ENCODE assay signal across 8 cellular contexts in genomic region chr14:54893151-54893760, GRCh38. TPM values are rescaled to one million over a fixed set of nuclear protein-coding genes. Genes with fewer than 3 reads are reported as not detected.
A peak's percentile ranks its signal among the peaks of the same experiment; 100 is the strongest.
DNase-seq lines count a peak whose midpoint lies in the region; ATAC-seq and TF ChIP-seq lines count a peak whose summit lies in the region.

No MANE protein-coding gene starts in this region.

- H4K20me1 ChIP-seq in GM23338 (replicated peaks; ENCODE audit: insufficient read depth) = no peaks in the 10 kb centered on the region

- peak; percentile 65 to 89 for TF ChIP-seq CTCF in GM23338 (conservative IDR thresholded peaks at IDR 0.05; ENCODE audit: low read depth in 2 of 2)
- peak; percentile 63 to 77 (median 71) for TF ChIP-seq CTCF in adrenal gland (IDR thresholded peaks at IDR 0.05)

- WGBS in adrenal gland, 4 donors = 71 to 78% (median 74%) methylated on average over 3 of the region's 3 CpGs

- no peaks in the 10 kb centered on the region for H3K9me3 Mint-ChIP-seq in GM23338
- no peaks in the 10 kb centered on the region for H3K9me3 Mint-ChIP-seq in stimulated activated effector memory CD8-positive, alpha-beta T cell treated with anti-CD3 and anti-CD28 coated beads, Interleukin-12 subunit alpha, Interleukin-12 subunit beta, amount 100 ng/mL, for 72 hours

- H3K9me3 ChIP-seq in adrenal gland (replicated peaks in 1 of 3) = no peaks in the 10 kb centered on the region

- no peaks in the 10 kb centered on the region; the same call in 1 of the 2 replicates for H3K79me2 ChIP-seq in GM23338 (replicated peaks; ENCODE audit: insufficient read depth)

- no peaks in the 10 kb centered on the region for H3K27me3 Mint-ChIP-seq in GM23338 (ENCODE audit: insufficient read depth, low read depth, poor library complexity)

- H3K4me3 ChIP-seq in GM23338 = no peak overlapping the region
- no peak overlapping the region for H3K4me3 ChIP-seq in adrenal gland

- H3K9me2 ChIP-seq in GM23338 (ENCODE audit: insufficient read depth) = no peaks in the 10 kb centered on the region

- no peak overlapping the region for H2AFZ ChIP-seq in GM23338

- no peak overlapping the region for H3K4me3 Mint-ChIP-seq in GM23338
- H3K4me3 Mint-ChIP-seq in stimulated activated effector memory CD8-positive, alpha-beta T cell treated with anti-CD3 and anti-CD28 coated beads, Interleukin-12 subunit alpha, Interleukin-12 subunit beta, amount 100 ng/mL, for 72 hours = no peak overlapping the region

- no peak for TF ChIP-seq POLR2A in adrenal gland (IDR thresholded peaks at IDR 0.05)

- H3K27me3 ChIP-seq in GM23338 (ENCODE audit: insufficient read depth) (no peaks in the 10 kb centered on the region), adrenal gland (no peaks in the 10 kb centered on the region)

- H3F3A ChIP-seq in GM23338 (replicated peaks; ENCODE audit: low read depth) = no peaks in the 10 kb centered on the region

- intact Hi-C loops in adrenal gland (cut with DNase I) = no loop called here

- DNase-seq in DMS53 treated with DMSO at 0.1 percent for 48 hours (lab: John Stamatoyannopoulos, UW; ENCODE audit: unreplicated experiment) (peak; percentile 20), GM23338 (ENCODE audit: low spot score) (peak; percentile 70), NCI-H2196 (lab: John Stamatoyannopoulos, UW; ENCODE audit: unreplicated experiment) (peak; percentile 59), adrenal gland (peak in 2 of 7 donors; percentile 39 to 56), iPS-NIHi11 (ENCODE audit: low spot score) (peak; percentile 35)
- DNase-seq in stimulated activated effector memory CD8-positive, alpha-beta T cell treated with anti-CD3 and anti-CD28 coated beads, Interleukin-12 subunit alpha, Interleukin-12 subunit beta, amount 100 ng/mL, for 72 hours (ENCODE audit: low spot score in 2 of 2) = no peak

- H3K4me1 ChIP-seq in GM23338 (ENCODE audit: insufficient read depth) (peaks cover 6% of the 10 kb centered on the region), adrenal gland (replicated peaks in 1 of 2) (no peaks in the 10 kb centered on the region)

- no peak overlapping the region for H3K4me2 ChIP-seq in GM23338

- peaks cover 10% of the 10 kb centered on the region for H3K4me1 Mint-ChIP-seq in GM23338
- H3K4me1 Mint-ChIP-seq in stimulated activated effector memory CD8-positive, alpha-beta T cell treated with anti-CD3 and anti-CD28 coated beads, Interleukin-12 subunit alpha, Interleukin-12 subunit beta, amount 100 ng/mL, for 72 hours = peaks cover 46% of the 10 kb centered on the region

- no peak overlapping the region for H3K27ac Mint-ChIP-seq in GM23338
- H3K27ac Mint-ChIP-seq in stimulated activated effector memory CD8-positive, alpha-beta T cell treated with anti-CD3 and anti-CD28 coated beads, Interleukin-12 subunit alpha, Interleukin-12 subunit beta, amount 100 ng/mL, for 72 hours = no peak overlapping the region

- no peaks in the 10 kb centered on the region for H3K36me3 Mint-ChIP-seq in GM23338 (ENCODE audit: low read depth)
- H3K36me3 Mint-ChIP-seq in stimulated activated effector memory CD8-positive, alpha-beta T cell treated with anti-CD3 and anti-CD28 coated beads, Interleukin-12 subunit alpha, Interleukin-12 subunit beta, amount 100 ng/mL, for 72 hours = no peaks in the 10 kb centered on the region

- H3K27ac ChIP-seq in GM23338 (ENCODE audit: low read depth) (no peak overlapping the region), adrenal gland (no peak overlapping the region)

- H3K36me3 ChIP-seq in GM23338 (ENCODE audit: insufficient read depth) (no peaks in the 10 kb centered on the region), adrenal gland (replicated peaks in 1 of 2) (no peaks in the 10 kb centered on the region)

- ATAC-seq in GM23338 (peak; percentile 55), GM21526 (IDR thresholded peaks at IDR 0.05; ENCODE audit: low FRiP score, unreplicated experiment) (no peak), HG03457 (IDR thresholded peaks at IDR 0.05; ENCODE audit: unreplicated experiment) (no peak)
- peak; percentile 86 for ATAC-seq in stimulated activated effector memory CD8-positive, alpha-beta T cell treated with anti-CD3 and anti-CD28 coated beads, Interleukin-12 subunit alpha, Interleukin-12 subunit beta, amount 100 ng/mL, for 72 hours

TF ChIP-seq in GM23338, 12 proteins besides CTCF, POLR2A, EP300 and RAD21:
- TF ChIP-seq ZNF331 (CRISPR knock-in tag; IDR thresholded peaks at IDR 0.05; ENCODE audit: low read depth) = no peak
- no peak for TF ChIP-seq POLR2AphosphoS5 (IDR thresholded peaks at IDR 0.05; ENCODE audit: low read depth)
- TF ChIP-seq, protein P1, sequence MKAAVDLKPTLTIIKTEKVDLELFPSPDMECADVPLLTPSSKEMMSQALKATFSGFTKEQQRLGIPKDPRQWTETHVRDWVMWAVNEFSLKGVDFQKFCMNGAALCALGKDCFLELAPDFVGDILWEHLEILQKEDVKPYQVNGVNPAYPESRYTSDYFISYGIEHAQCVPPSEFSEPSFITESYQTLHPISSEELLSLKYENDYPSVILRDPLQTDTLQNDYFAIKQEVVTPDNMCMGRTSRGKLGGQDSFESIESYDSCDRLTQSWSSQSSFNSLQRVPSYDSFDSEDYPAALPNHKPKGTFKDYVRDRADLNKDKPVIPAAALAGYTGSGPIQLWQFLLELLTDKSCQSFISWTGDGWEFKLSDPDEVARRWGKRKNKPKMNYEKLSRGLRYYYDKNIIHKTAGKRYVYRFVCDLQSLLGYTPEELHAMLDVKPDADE (IDR thresholded peaks at IDR 0.05) = no peak
- TF ChIP-seq, protein P2, sequence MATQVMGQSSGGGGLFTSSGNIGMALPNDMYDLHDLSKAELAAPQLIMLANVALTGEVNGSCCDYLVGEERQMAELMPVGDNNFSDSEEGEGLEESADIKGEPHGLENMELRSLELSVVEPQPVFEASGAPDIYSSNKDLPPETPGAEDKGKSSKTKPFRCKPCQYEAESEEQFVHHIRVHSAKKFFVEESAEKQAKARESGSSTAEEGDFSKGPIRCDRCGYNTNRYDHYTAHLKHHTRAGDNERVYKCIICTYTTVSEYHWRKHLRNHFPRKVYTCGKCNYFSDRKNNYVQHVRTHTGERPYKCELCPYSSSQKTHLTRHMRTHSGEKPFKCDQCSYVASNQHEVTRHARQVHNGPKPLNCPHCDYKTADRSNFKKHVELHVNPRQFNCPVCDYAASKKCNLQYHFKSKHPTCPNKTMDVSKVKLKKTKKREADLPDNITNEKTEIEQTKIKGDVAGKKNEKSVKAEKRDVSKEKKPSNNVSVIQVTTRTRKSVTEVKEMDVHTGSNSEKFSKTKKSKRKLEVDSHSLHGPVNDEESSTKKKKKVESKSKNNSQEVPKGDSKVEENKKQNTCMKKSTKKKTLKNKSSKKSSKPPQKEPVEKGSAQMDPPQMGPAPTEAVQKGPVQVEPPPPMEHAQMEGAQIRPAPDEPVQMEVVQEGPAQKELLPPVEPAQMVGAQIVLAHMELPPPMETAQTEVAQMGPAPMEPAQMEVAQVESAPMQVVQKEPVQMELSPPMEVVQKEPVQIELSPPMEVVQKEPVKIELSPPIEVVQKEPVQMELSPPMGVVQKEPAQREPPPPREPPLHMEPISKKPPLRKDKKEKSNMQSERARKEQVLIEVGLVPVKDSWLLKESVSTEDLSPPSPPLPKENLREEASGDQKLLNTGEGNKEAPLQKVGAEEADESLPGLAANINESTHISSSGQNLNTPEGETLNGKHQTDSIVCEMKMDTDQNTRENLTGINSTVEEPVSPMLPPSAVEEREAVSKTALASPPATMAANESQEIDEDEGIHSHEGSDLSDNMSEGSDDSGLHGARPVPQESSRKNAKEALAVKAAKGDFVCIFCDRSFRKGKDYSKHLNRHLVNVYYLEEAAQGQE (IDR thresholded peaks at IDR 0.05; ENCODE audit: unreplicated experiment) = no peak
- no peak for TF ChIP-seq JUNB (IDR thresholded peaks at IDR 0.05; ENCODE audit: unreplicated experiment)
- no peak for TF ChIP-seq EZH2phosphoT487 (IDR thresholded peaks at IDR 0.05; ENCODE audit: unreplicated experiment)
- no peak for TF ChIP-seq CREB1 (CRISPR knock-in tag; IDR thresholded peaks at IDR 0.05; ENCODE audit: low read depth)

RNA-seq across cellular contexts. Expression of gene GCH1, which starts 9.4 kb away (rescaled TPM):
- total RNA-seq in GM23338 (2014; rRNA removed; shearing (Covaris generic)) = 15.0 and 22.2 TPM in 2 replicates
- polyA plus RNA-seq in GM23338 (2016; fragmentation: Nextera tagmentation; extraction: Ambion mirVana) (8.7 and 9.3 TPM in 2 replicates), adrenal gland (10 to 100 TPM; 10.1 to 29.8 (median 10.7) TPM)
- total RNA-seq in adrenal gland = 10 to 100 TPM in 3 of 8 donors, 1 to 10 TPM in 5; 2.8 to 24.9 (median 6.9) TPM

Comparison
In these comparisons a context has a peak if more than half of its experiments do, and no peak if none do; other contexts are left out.
1. DNase-seq: peak in DMS53 treated with DMSO at 0.1 percent for 48 hours (single experiment), GM23338 (single experiment), NCI-H2196 (single experiment) and iPS-NIHi11 (single experiment); none in stimulated activated effector memory CD8-positive, alpha-beta T cell treated with anti-CD3 and anti-CD28 coated beads, Interleukin-12 subunit alpha, Interleukin-12 subunit beta, amount 100 ng/mL, for 72 hours (0 of 2).
2. ATAC-seq: peak in GM23338 (single experiment) and stimulated activated effector memory CD8-positive, alpha-beta T cell treated with anti-CD3 and anti-CD28 coated beads, Interleukin-12 subunit alpha, Interleukin-12 subunit beta, amount 100 ng/mL, for 72 hours (single experiment); none in GM21526 (single experiment) and HG03457 (single experiment).